ENCODE assay signal across 15 cellular contexts in the genomic region with DNA sequence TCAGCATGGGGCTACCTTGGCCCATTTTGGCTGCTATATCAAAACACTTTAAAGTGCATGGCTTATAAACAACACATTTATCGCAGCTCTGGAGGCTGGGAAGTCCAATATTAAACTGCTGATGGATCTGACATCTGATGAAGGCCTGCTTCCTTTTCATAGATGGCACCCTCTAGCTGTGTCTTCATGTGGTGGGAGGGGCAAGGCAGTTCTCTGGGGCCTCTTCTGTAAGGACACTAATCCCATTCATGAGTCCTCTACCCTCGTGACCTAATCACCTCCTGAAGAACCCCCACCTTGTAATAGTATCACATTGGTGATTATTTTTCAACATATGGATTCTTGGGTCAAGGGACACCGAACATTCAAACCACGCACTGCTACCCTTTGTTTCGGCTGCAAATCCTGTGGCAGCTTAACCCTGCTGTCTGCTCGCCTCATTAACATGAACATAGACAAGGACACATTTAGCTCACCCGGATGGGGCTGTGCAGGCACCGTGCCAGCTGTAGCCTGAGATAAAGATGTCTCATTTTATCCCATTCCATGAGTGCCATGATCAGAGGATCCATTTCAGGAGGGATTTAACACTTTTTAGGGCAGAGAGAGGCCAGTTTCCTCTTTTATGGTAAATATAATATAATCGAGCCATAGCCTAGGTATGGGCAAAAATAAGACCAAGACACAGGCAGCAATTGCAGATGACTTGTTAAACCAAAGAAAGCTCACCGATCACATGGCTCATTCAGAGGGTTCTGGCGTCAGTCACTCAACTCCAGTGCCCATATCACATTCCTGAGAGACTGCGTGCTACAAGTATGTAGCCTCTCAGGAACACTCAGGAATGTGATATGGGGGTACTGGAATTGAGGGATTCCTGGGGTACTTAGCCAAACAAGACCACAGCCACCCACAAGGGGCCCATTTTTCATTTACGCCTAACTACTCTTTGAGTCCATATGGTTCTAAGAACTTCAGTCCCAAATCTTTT.
DNase-seq lines count a peak whose midpoint lies in the region; TF ChIP-seq lines count a peak whose summit lies in the region.
"Had no signal": no experiment of that assay in that cellular context is flagged by ENCODE, and none has a peak within 500 bp of the region (broad histone marks: within the 10 kb centered on the region; RNA-seq: fewer than 3 reads in every experiment).

No MANE protein-coding gene starts in this region.

- H4K5ac ChIP-seq in H9 (ENCODE audit: insufficient read length, low read depth, low read length) = no peak overlapping the region

- H3K4me2 ChIP-seq in H9 (ENCODE audit: insufficient read depth, insufficient read length, low read length) (no peak overlapping the region), trophoblast cell (ENCODE audit: low read length) (peak overlapping the region; percentile 9)
- H3K4me2 ChIP-seq: KMS-11, PC-9 had no signal

- H4K91ac ChIP-seq in H9 (ENCODE audit: insufficient read length, low read depth, low read length) (no peak overlapping the region), trophoblast cell (ENCODE audit: low read depth, low read length) (no peak overlapping the region)

- WGBS in H9 (ENCODE audit: extremely low coverage, insufficient read length, low lambda C conversion rate) = no CpG with 5 or more reads among the region's 13 CpGs
- WGBS in trophoblast cell (ENCODE audit: extremely low coverage, insufficient coverage, insufficient read length) = no CpG with 5 or more reads among the region's 13 CpGs

- H3K79me1 ChIP-seq in H9 (ENCODE audit: insufficient read depth, low read depth, low read length, poor library complexity, severe bottlenecking) (no peaks in the 10 kb centered on the region), trophoblast cell (ENCODE audit: low read length) (no peaks in the 10 kb centered on the region)

- H3T11ph ChIP-seq in H9 (ENCODE audit: low read length) = no peak overlapping the region

- H2BK5ac ChIP-seq in H9 (ENCODE audit: insufficient read length, low read length) (no peak overlapping the region), trophoblast cell (ENCODE audit: low read depth, low read length, poor library complexity) (no peak overlapping the region)

- H3K23me2 ChIP-seq in H9 (ENCODE audit: insufficient read length, low read depth, low read length, poor library complexity, severe bottlenecking) = no peaks in the 10 kb centered on the region

- no peaks in the 10 kb centered on the region for H3K27me3 Mint-ChIP-seq in H9 (ENCODE audit: low read depth)

- H4K12ac ChIP-seq in trophoblast cell (ENCODE audit: low read depth, low read length) = no peak overlapping the region

- peaks cover 22 to 34% of the 10 kb centered on the region in 2 experiments for H3K4me1 Mint-ChIP-seq in H9

- H2BK20ac ChIP-seq in H9 (ENCODE audit: low read depth, low read length, poor library complexity, severe bottlenecking) = no peak overlapping the region

- no peak overlapping the region; a peak in 2 of 7 replicates for H3K27ac Mint-ChIP-seq in H9
- H3K27ac Mint-ChIP-seq: CD8-positive, alpha-beta T cell had no signal

- H3K9me3 Mint-ChIP-seq in H9 = peaks cover 0 to 5% of the 10 kb centered on the region in 2 experiments; a peak in 1 of 5 replicates
- H3K9me3 Mint-ChIP-seq: CD8-positive, alpha-beta T cell had no signal

- no peak overlapping the region for H2AFZ ChIP-seq in H9 (ENCODE audit: low read length)
- no peak overlapping the region for H2AFZ ChIP-seq in trophoblast cell (ENCODE audit: insufficient read depth, low read length, poor library complexity)
- H2AFZ ChIP-seq: PC-9 had no signal

- H3K4me1 ChIP-seq in H9 (ENCODE audit: insufficient read depth, low read length) (0 out of 2 replicates have a peak, but pooled peaks cover 4% of the 10 kb centered on the region), left ventricle myocardium inferior (peaks cover 23% of the 10 kb centered on the region), trophoblast cell (ENCODE audit: control insufficient read depth in 1 of 2, insufficient read depth in 2 of 2, low read length in 2 of 2) (peaks cover 3 to 11% of the 10 kb centered on the region in 2 experiments)

- H3K23ac ChIP-seq in H9 (ENCODE audit: insufficient read length, low read depth, low read length) = no peak overlapping the region
- no peak overlapping the region for H3K23ac ChIP-seq in trophoblast cell (ENCODE audit: low read length)

- no peaks in the 10 kb centered on the region for H4K20me1 ChIP-seq in H9 (ENCODE audit: control insufficient read depth, insufficient read depth, insufficient read length)

- no peak overlapping the region for H3K18ac ChIP-seq in H9 (ENCODE audit: insufficient read length, low read depth, low read length)
- H3K18ac ChIP-seq in trophoblast cell (ENCODE audit: low read length) = no peak overlapping the region

- H2AK5ac ChIP-seq in H9 (ENCODE audit: insufficient read length, low read length) = no peak overlapping the region
- no peak overlapping the region for H2AK5ac ChIP-seq in trophoblast cell (ENCODE audit: low read length)

- H3K14ac ChIP-seq in H9 (ENCODE audit: insufficient read depth, low read length) = no peak overlapping the region
- no peak overlapping the region for H3K14ac ChIP-seq in trophoblast cell (ENCODE audit: low read length)

- H3K27me3 ChIP-seq in H9 (ENCODE audit: insufficient read depth, low read length) = no peaks in the 10 kb centered on the region
- H3K27me3 ChIP-seq in left ventricle myocardium inferior (ENCODE audit: low read depth) = no peaks in the 10 kb centered on the region
- H3K27me3 ChIP-seq in trophoblast cell (ENCODE audit: insufficient read depth, low read length) = no peaks in the 10 kb centered on the region
- H3K27me3 ChIP-seq: MG63 had no signal

- H3K4ac ChIP-seq in H9 (ENCODE audit: low read depth, low read length) (no peak overlapping the region), trophoblast cell (ENCODE audit: low read depth, low read length) (no peak overlapping the region)

- no peak overlapping the region for H3K4me3 Mint-ChIP-seq in H9
- H3K4me3 Mint-ChIP-seq: CD8-positive, alpha-beta T cell had no signal

- no peak overlapping the region for H3K4me3 ChIP-seq in left ventricle myocardium inferior
- no peak overlapping the region for H3K4me3 ChIP-seq in trophoblast cell (ENCODE audit: low read depth, low read length)
- H3K4me3 ChIP-seq: MG63, PC-9 had no signal

- in situ Hi-C loops in SK-MEL-5 (cut with HindIII; ENCODE audit: low pct_unique_long_range_greater_than_20kb, low sequenced_read_pairs) = no loop called here

- H3K79me2 ChIP-seq in H9 (ENCODE audit: insufficient read depth, low read length) = no peaks in the 10 kb centered on the region
- no peaks in the 10 kb centered on the region for H3K79me2 ChIP-seq in trophoblast cell (ENCODE audit: control insufficient read depth, insufficient read depth, low read length, poor library complexity)

- no peaks in the 10 kb centered on the region for H3K9me3 ChIP-seq in H9 (ENCODE audit: control insufficient read depth, low read depth, low read length)
- H3K9me3 ChIP-seq in left ventricle myocardium inferior (replicated peaks) = no peaks in the 10 kb centered on the region
- H3K9me3 ChIP-seq in trophoblast cell (ENCODE audit: insufficient read depth, low read depth, low read length) = peaks cover 5% of the 10 kb centered on the region
- H3K9me3 ChIP-seq: MG63 had no signal

- H3K36me3 ChIP-seq in left ventricle myocardium inferior (peaks cover 11% of the 10 kb centered on the region), trophoblast cell (ENCODE audit: control insufficient read depth in 1 of 2, insufficient read depth in 2 of 2, low read length in 2 of 2) (no peaks in the 10 kb centered on the region)
- H3K36me3 ChIP-seq: MG63 had no signal

- H2BK12ac ChIP-seq in H9 (ENCODE audit: insufficient read length, low read depth, low read length) (no peak overlapping the region), trophoblast cell (ENCODE audit: low read length) (no peak overlapping the region)

- H3K56ac ChIP-seq in H9 (ENCODE audit: insufficient read length, low read depth, low read length) = no peak overlapping the region

- H3K27ac ChIP-seq in H9 (ENCODE audit: insufficient read length, low read depth, low read length) (no peak overlapping the region), left ventricle myocardium inferior (replicated peaks) (peak overlapping the region; percentile 81), trophoblast cell (ENCODE audit: low read depth, low read length) (peak overlapping the region; percentile 1)
- H3K27ac ChIP-seq: KMS-11, PC-9 had no signal

- H2BK120ac ChIP-seq in H9 (ENCODE audit: low read depth, low read length, poor library complexity, severe bottlenecking) = no peak overlapping the region
- H2BK120ac ChIP-seq in trophoblast cell (ENCODE audit: insufficient read depth, low read length, poor library complexity) = no peak overlapping the region

- H2BK15ac ChIP-seq in H9 (ENCODE audit: low read depth, low read length) = no peak overlapping the region

- peaks cover 0 to 16% (median 9%) of the 10 kb centered on the region in 3 experiments; a peak in 4 of 7 replicates for H3K36me3 Mint-ChIP-seq in H9 (ENCODE audit: insufficient read depth in 1 of 3, low read depth in 3 of 3)

- H4K8ac ChIP-seq in H9 (replicated peaks; ENCODE audit: insufficient read length, low read depth, low read length) (no peak overlapping the region), trophoblast cell (ENCODE audit: low read depth, low read length) (no peak overlapping the region)

- intact Hi-C loops in left ventricle myocardium inferior (cut with micrococcal nuclease) = no loop called here

- DNase-seq in H9 (peak; percentile 18), SK-MEL-5 (ENCODE audit: low read depth, low spot score) (peak; percentile 72), left ventricle myocardium inferior (peak; percentile 40), trophoblast cell (peak in 1 of 2 donors; percentile 12), GM19240 (ENCODE audit: insufficient read length, low spot score) (no peak), H4 (ENCODE audit: low spot score) (no peak), dedifferentiated amniotic fluid mesenchymal stem cell (ENCODE audit: extremely low spot score) (no peak)
- DNase-seq: CD8-positive, alpha-beta T cell; DMS 273 treated with DMSO at 0.1 percent for 48 hours; MG63; NCI-H1930; NCI-H524 treated with DMSO at 0.1 percent for 48 hours; PC-9; SHP77 had no signal

- no peak overlapping the region for H3K9ac ChIP-seq in H9 (ENCODE audit: extremely low read depth, insufficient read length, low read length)
- no peak overlapping the region for H3K9ac ChIP-seq in trophoblast cell (ENCODE audit: low read length)
- H3K9ac ChIP-seq: KMS-11 had no signal

- TF ChIP-seq CTCF in H9 (conservative IDR thresholded peaks at IDR 0.05) (no peak), left ventricle myocardium inferior (IDR thresholded peaks at IDR 0.05; ENCODE audit: borderline replicate concordance) (no peak)

Comparison
In these comparisons a context has a peak if more than half of its experiments do, and no peak if none do; other contexts are left out.
1. DNase-seq: peak in H9 (single experiment), SK-MEL-5 (single experiment) and left ventricle myocardium inferior (single experiment); none in GM19240 (single experiment), H4 (single experiment) and dedifferentiated amniotic fluid mesenchymal stem cell (single experiment).